In the genomic region with DNA sequence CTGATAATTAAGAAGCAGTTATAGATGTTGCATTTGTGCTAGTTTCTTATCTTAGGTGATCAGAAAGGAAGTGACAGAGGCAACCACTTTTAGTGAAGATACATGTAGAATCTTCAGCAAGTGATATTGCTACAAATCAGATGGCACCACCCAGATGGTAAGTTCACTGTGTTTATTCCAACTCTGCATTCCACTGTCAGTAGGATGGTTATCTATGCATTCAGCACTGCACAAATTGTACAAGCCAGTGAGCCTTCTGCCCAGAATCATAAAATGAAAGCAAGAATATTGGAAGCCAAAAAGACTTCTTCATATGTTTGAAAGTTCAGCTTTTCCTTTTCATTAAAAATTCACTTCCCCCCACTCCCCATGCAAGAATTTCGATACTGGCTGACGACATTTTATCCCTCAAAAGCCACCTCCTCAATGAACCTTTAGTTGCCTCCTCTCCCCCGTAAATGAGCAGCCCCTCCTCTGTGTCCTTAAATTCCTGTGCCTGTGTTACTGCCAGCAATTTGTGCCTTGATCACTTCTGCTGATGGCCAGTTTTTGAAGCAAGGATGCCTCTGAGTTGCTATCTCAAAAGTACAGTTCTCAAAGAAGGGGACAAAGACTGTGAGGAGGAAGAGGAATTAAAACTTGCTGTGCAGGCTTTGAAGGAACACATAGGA, we compare ENCODE assay signal across 17 cellular contexts.
A peak's percentile ranks its signal among the peaks of the same experiment; 100 is the strongest.
DNase-seq lines count a peak whose midpoint lies in the region; TF ChIP-seq lines count a peak whose summit lies in the region.
"Had no signal": no experiment of that assay in that cellular context is flagged by ENCODE, and none has a peak within 500 bp of the region (broad histone marks: within the 10 kb centered on the region; RNA-seq: fewer than 3 reads in every experiment).

No MANE protein-coding gene starts in this region.

- H3K4me1 ChIP-seq in mammary epithelial cell (ENCODE audit: insufficient read depth, low read length) (no peaks in the 10 kb centered on the region), mesodermal cell (ENCODE audit: control insufficient read depth, insufficient read depth, low read length, poor library complexity, severe bottlenecking) (peaks cover 10% of the 10 kb centered on the region), transverse colon (peaks cover 0 to 19% (median 4%) of the 10 kb centered on the region in 4 donors)
- H3K4me1 ChIP-seq in effector memory CD4-positive, alpha-beta T cell (ENCODE audit: control insufficient read depth, insufficient read depth, low read length, poor library complexity, severe bottlenecking), result no peaks in the 10 kb centered on the region

- H3K27me3 ChIP-seq in mammary epithelial cell (ENCODE audit: insufficient read depth, low read length) (no peaks in the 10 kb centered on the region), transverse colon (no peaks in the 10 kb centered on the region)
- H3K27me3 ChIP-seq in effector memory CD4-positive, alpha-beta T cell (replicated peaks; ENCODE audit: control insufficient read depth, insufficient read depth, low read length, poor library complexity, severe bottlenecking), result no peaks in the 10 kb centered on the region

- H3K79me2 ChIP-seq in mammary epithelial cell (ENCODE audit: insufficient read depth, low read length), result peaks cover 87% of the 10 kb centered on the region

- CTCF ChIA-PET in mammary epithelial cell (lab: Charles Lee; ENCODE audit: low non-redundant PET), result no interaction called here

- TF ChIP-seq EP300 in transverse colon (IDR thresholded peaks at IDR 0.05; ENCODE audit: low read depth), result no peak

- intact Hi-C loops in mammary epithelial cell (cut with micrococcal nuclease), result no loop called here
- intact Hi-C loops in transverse colon (cut with DNase I; ENCODE audit: low total_unique reads), result no loop called here

- H4K20me1 ChIP-seq in mammary epithelial cell (ENCODE audit: insufficient read depth, low read length), result no peaks in the 10 kb centered on the region

- no peak overlapping the region for H3K9ac ChIP-seq in mammary epithelial cell (ENCODE audit: insufficient read depth, low read length)
- H3K9ac ChIP-seq: KMS-11 had no signal

- H3K9me3 ChIP-seq in mammary epithelial cell (replicated peaks; ENCODE audit: insufficient read depth, low read length), result no peaks in the 10 kb centered on the region
- H3K9me3 ChIP-seq in mesodermal cell (ENCODE audit: control insufficient read depth, low read length), result no peaks in the 10 kb centered on the region
- H3K9me3 ChIP-seq in transverse colon, result no peaks in the 10 kb centered on the region
- H3K9me3 ChIP-seq in effector memory CD4-positive, alpha-beta T cell (ENCODE audit: control insufficient read depth, low read length), result no peaks in the 10 kb centered on the region

- DNase-seq in DMS 273 (lab: John Stamatoyannopoulos, UW; ENCODE audit: unreplicated experiment) (peak; percentile 23), DMS 273 treated with DMSO at 0.1 percent for 48 hours (lab: John Stamatoyannopoulos, UW) (no peak), mammary epithelial cell (no peak), transverse colon (no peak), NOMO-1 (lab: John Stamatoyannopoulos, UW; ENCODE audit: unreplicated experiment in 2 of 2) (no peak), HPDE6-E6E7 (ENCODE audit: extremely low spot score) (no peak)
- no peak for DNase-seq in effector memory CD4-positive, alpha-beta T cell
- DNase-seq: activated CD4-positive, alpha-beta T cell treated with anti-CD3 and anti-CD28 coated beads for 36 hours; activated T-cell treated with anti-CD3 and anti-CD28 coated beads for 4 hours; dermis blood vessel endothelial cell; foreskin melanocyte; NCI-H1436 treated with DMSO at 0.1 percent for 48 hours; PC-3; SW 1271 had no signal

- H3K36me3 ChIP-seq in mammary epithelial cell (ENCODE audit: insufficient read depth, low read length) (no peaks in the 10 kb centered on the region), mesodermal cell (ENCODE audit: control insufficient read depth, insufficient read depth, low read length) (peaks cover 21% of the 10 kb centered on the region), transverse colon (no peaks in the 10 kb centered on the region)
- no peaks in the 10 kb centered on the region for H3K36me3 ChIP-seq in effector memory CD4-positive, alpha-beta T cell (ENCODE audit: control insufficient read depth, insufficient read depth, low read length)

- 13% methylated on average over 3 of the region's 3 CpGs for WGBS in mammary epithelial cell (ENCODE audit: low coverage, missing lambda C conversion rate)
- WGBS in mesodermal cell (ENCODE audit: insufficient coverage in 2 of 2), 2 experiments, result 74 to 80% methylated on average over 3 of the region's 3 CpGs
- 52 to 56% methylated on average over 2 to 3 of the region's 3 CpGs for WGBS in transverse colon (ENCODE audit: low coverage in 1 of 2), 2 donors

- H3K4me3 ChIP-seq in mammary epithelial cell (replicated peaks in 1 of 3; ENCODE audit: insufficient read depth in 1 of 3, low read depth in 2 of 3, low read length in 3 of 3) (no peak overlapping the region), mesodermal cell (ENCODE audit: extremely low read depth, insufficient read depth, low read length, poor library complexity, severe bottlenecking) (no peak overlapping the region), transverse colon (no peak overlapping the region)
- H3K4me3 ChIP-seq in effector memory CD4-positive, alpha-beta T cell (ENCODE audit: insufficient read depth, low read depth, low read length, poor library complexity, severe bottlenecking), result no peak overlapping the region

- BruUV-seq in mammary epithelial cell (replicated peaks; lab: Mats Ljungman, UMichigan), result no TSS peak

- H3K4me2 ChIP-seq in mammary epithelial cell (ENCODE audit: insufficient read depth, low read depth, low read length), result peak overlapping the region; percentile 7
- H3K4me2 ChIP-seq: KMS-11 had no signal

- no peak overlapping the region for H3K27ac ChIP-seq in mammary epithelial cell (ENCODE audit: insufficient read depth, low read depth, low read length)
- peak overlapping the region; percentile 48 for H3K27ac ChIP-seq in mesodermal cell (ENCODE audit: low read depth, low read length, severe bottlenecking)
- peak overlapping the region; percentile 20 to 53 (median 40) for H3K27ac ChIP-seq in transverse colon
- no peak overlapping the region for H3K27ac ChIP-seq in effector memory CD4-positive, alpha-beta T cell (ENCODE audit: insufficient read depth, low read length, poor library complexity, severe bottlenecking)
- H3K27ac ChIP-seq: 22Rv1, KMS-11 had no signal

- no peak for TF ChIP-seq CTCF in mammary epithelial cell (conservative IDR thresholded peaks at IDR 0.05 in 1 of 2, IDR thresholded peaks at IDR 0.05 in 1 of 2; ENCODE audit: extremely low read depth in 1 of 2, insufficient read depth in 1 of 2, low read depth in 1 of 2, low read length in 2 of 2)
- TF ChIP-seq CTCF in transverse colon (IDR thresholded peaks at IDR 0.05), result no peak

- H2AFZ ChIP-seq in mammary epithelial cell (ENCODE audit: low read depth, low read length), result no peak overlapping the region

- in situ Hi-C loops in mammary epithelial cell (cut with MboI; ENCODE audit: low sequenced_read_pairs in 2 of 2), result no loop called here
- in situ Hi-C loops in transverse colon (cut with MboI; ENCODE audit: low pct_ligation_motif_present in 1 of 4, low pct_unique_long_range_greater_than_20kb in 1 of 4, low sequenced_read_pairs in 3 of 4), result no loop called here

- dilution Hi-C loops in mammary epithelial cell (cut with HindIII; ENCODE audit: low sequenced_read_pairs), result no loop called here

- TF ChIP-seq POLR2A in transverse colon (IDR thresholded peaks at IDR 0.05), result no peak

Comparison
In these comparisons a context has a peak if more than half of its experiments do, and no peak if none do; other contexts are left out.
1. H3K27ac ChIP-seq: peak in mesodermal cell (single experiment) and transverse colon (4 of 4); none in mammary epithelial cell (single experiment) and effector memory CD4-positive, alpha-beta T cell (single experiment).